8 cellular contexts compared by ENCODE assay signal in the genomic region with DNA sequence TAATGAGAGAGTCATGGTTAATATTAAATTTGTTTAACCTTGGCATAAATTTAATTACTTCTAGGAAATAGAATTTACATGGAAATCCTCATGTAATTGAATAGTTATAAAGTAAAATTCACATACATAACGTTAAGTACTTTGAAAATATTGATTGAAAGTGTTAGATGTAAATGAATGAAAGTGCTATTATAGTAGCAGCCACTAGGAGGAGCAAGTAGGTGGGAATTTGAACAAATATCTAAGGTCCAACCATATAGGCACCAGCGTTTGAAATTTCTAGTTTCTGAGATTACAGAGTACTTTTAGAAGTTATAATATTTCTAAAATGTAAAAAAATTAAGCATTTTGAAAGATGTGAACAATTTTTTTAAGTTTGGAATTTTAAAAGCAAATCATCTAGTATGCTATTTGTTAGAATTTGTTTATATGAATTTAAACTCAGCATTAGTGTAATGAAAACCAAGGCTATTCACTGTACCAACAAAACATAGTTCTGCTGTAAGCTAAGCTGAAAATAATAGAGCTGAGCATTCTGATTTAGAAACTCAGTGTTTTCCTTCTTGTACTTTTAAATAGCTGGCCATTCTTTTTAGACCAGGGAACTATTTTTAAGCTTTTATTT. TPM values are rescaled to one million over a fixed set of nuclear protein-coding genes. Genes with fewer than 3 reads are reported as not detected.
DNase-seq lines count a peak whose midpoint lies in the region; ATAC-seq and TF ChIP-seq lines count a peak whose summit lies in the region.

No MANE protein-coding gene starts in this region.

- H3K79me2 ChIP-seq in fibroblast of lung (ENCODE audit: control insufficient read depth, insufficient read depth, low read length) = peaks cover 51% of the 10 kb centered on the region

- no peak for DNase-seq in heart left ventricle
- DNase-seq in left cardiac atrium = no peak
- DNase-seq in NCI-H1105 treated with DMSO at 0.1 percent for 48 hours (lab: John Stamatoyannopoulos, UW) = peak; percentile 65
- peak; percentile 75 for DNase-seq in SKM-1 treated with dmso at 0.1 percent for 144 hours (lab: John Stamatoyannopoulos, UW; ENCODE audit: unreplicated experiment)
- peak; percentile 39 to 76 for DNase-seq in fibroblast of lung (ENCODE audit: low read depth in 2 of 2)
- DNase-seq in osteocyte (ENCODE audit: extremely low spot score, unreplicated experiment) = no peak
- DNase-seq in MG63 = no peak

- ATAC-seq in heart left ventricle = peak in 2 of 4 donors; percentile 45 to 49
- ATAC-seq in left cardiac atrium = no peak
- ATAC-seq in HG02623 (IDR thresholded peaks at IDR 0.05; ENCODE audit: unreplicated experiment) = peak; percentile 73

- no peaks in the 10 kb centered on the region for H3K9me3 ChIP-seq in heart left ventricle
- no peaks in the 10 kb centered on the region for H3K9me3 ChIP-seq in fibroblast of lung (ENCODE audit: control insufficient read depth, insufficient read depth, low read depth, low read length)
- H3K9me3 ChIP-seq in MG63 = no peaks in the 10 kb centered on the region

- no peak for TF ChIP-seq POLR2A in heart left ventricle (IDR thresholded peaks at IDR 0.05)

- H3K4me3 ChIP-seq in heart left ventricle (peak overlapping the region in 11 of 12 donors; percentile 16 to 58 (median 51)), fibroblast of lung (replicated peaks in 1 of 4; ENCODE audit: control extremely low read depth in 1 of 4, insufficient read depth in 1 of 4, low read depth in 3 of 4, low read length in 4 of 4) (peak overlapping the region in 3 of 4 experiments; percentile 2 to 8 (median 5)), MG63 (no peak overlapping the region)

- no peaks in the 10 kb centered on the region for H4K20me1 ChIP-seq in fibroblast of lung (ENCODE audit: control insufficient read depth, extremely low read depth, insufficient read depth, low read length)

- H3K4me1 ChIP-seq in heart left ventricle (peaks cover 0 to 68% (median 29%) of the 10 kb centered on the region in 12 donors), fibroblast of lung (ENCODE audit: control insufficient read depth, extremely low read depth, insufficient read depth, low read length) (peaks cover 2% of the 10 kb centered on the region)

- H3K27ac ChIP-seq in heart left ventricle = peak overlapping the region in 9 of 12 donors; percentile 11 to 78 (median 75)
- H3K27ac ChIP-seq in fibroblast of lung (ENCODE audit: insufficient read depth, low read length) = no peak overlapping the region

- H3K9me3 Mint-ChIP-seq in osteocyte (ENCODE audit: unreplicated experiment) = no peaks in the 10 kb centered on the region

- H3K27me3 ChIP-seq in heart left ventricle (no peaks in the 10 kb centered on the region), fibroblast of lung (ENCODE audit: control insufficient read depth, insufficient read depth, low read length) (no peaks in the 10 kb centered on the region), MG63 (no peaks in the 10 kb centered on the region)

- no peaks in the 10 kb centered on the region for H3K27me3 Mint-ChIP-seq in osteocyte (ENCODE audit: unreplicated experiment)

- H3K27ac Mint-ChIP-seq in osteocyte (ENCODE audit: unreplicated experiment) = peak overlapping the region; percentile 79

- WGBS in heart left ventricle, 4 donors = 0 to 2% (median 0%) methylated on average over 2 of the region's 2 CpGs

- H3K36me3 Mint-ChIP-seq in osteocyte (ENCODE audit: unreplicated experiment) = peaks cover 14% of the 10 kb centered on the region

- H3K9ac ChIP-seq in fibroblast of lung (ENCODE audit: insufficient read depth, low read length) = no peak overlapping the region

- TF ChIP-seq CTCF in heart left ventricle (IDR thresholded peaks at IDR 0.05) (peak; percentile 76 to 90 (median 86)), fibroblast of lung (conservative IDR thresholded peaks at IDR 0.05 in 1 of 2, IDR thresholded peaks at IDR 0.05 in 1 of 2; ENCODE audit: low read depth in 1 of 2, low read length in 2 of 2) (peak; percentile 62 to 79), osteocyte (IDR thresholded peaks at IDR 0.05) (peak; percentile 79)

- intact Hi-C loops in heart left ventricle (cut with DNase I) = loop anchor here in 7 of 10 donors (5.0 to 10.0 kb wide), 7 partner anchors 152 to 1112 kb away; no protein-coding TSS in a partner anchor
- intact Hi-C loops in left cardiac atrium (cut with DNase I) = loop anchor here in 1 of 2 donors (5.0 to 10.0 kb wide), 4 partner anchors 782 to 1114 kb away; no protein-coding TSS in a partner anchor

- no peak overlapping the region for H2AFZ ChIP-seq in fibroblast of lung (ENCODE audit: low read length)

- no peaks in the 10 kb centered on the region for H3K36me3 ChIP-seq in heart left ventricle
- H3K36me3 ChIP-seq in fibroblast of lung (ENCODE audit: control insufficient read depth, insufficient read depth, low read length) = peaks cover 2% of the 10 kb centered on the region
- no peaks in the 10 kb centered on the region for H3K36me3 ChIP-seq in MG63

- H3K4me3 Mint-ChIP-seq in osteocyte (ENCODE audit: unreplicated experiment) = peak overlapping the region; percentile 82

- peak overlapping the region; percentile 78 for H3K4me2 ChIP-seq in fibroblast of lung (ENCODE audit: extremely low read depth, insufficient read depth, low read length)

- peaks cover 64% of the 10 kb centered on the region for H3K4me1 Mint-ChIP-seq in osteocyte (ENCODE audit: unreplicated experiment)

RNA-seq across cellular contexts. Expression of a gene that starts 3.3 kb away (rescaled TPM):
- total RNA-seq in heart left ventricle = 10 to 100 TPM; 22.5 to 67.0 (median 54.5) TPM
- polyA plus RNA-seq in heart left ventricle = 10 to 100 TPM; 14.6 to 39.4 TPM
- 10 to 100 TPM; 26.4 to 48.6 TPM for total RNA-seq in left cardiac atrium
- under 0.01 and 1.3 TPM in 2 replicates for total RNA-seq in fibroblast of lung
- polyA plus RNA-seq in fibroblast of lung = 4.3 and 46.2 TPM in 2 replicates
- polyA plus RNA-seq in fibroblast of lung (2012) = 2.7 and 27.5 TPM in 2 replicates
- 0.11 and 3.6 TPM in 2 replicates for polyA minus RNA-seq in fibroblast of lung (ENCODE audit: low replicate concordance)
- total RNA-seq in osteocyte = 30.0 and 32.1 TPM in 2 replicates
- not detected in 2 replicates for total RNA-seq in MG63 (2014; rRNA removed; shearing (Covaris generic); ENCODE audit: low replicate concordance)

Comparison
In these comparisons a context has a peak if more than half of its experiments do, and no peak if none do; other contexts are left out.
1. DNase-seq: peak in NCI-H1105 treated with DMSO at 0.1 percent for 48 hours (single experiment), SKM-1 treated with dmso at 0.1 percent for 144 hours (single experiment) and fibroblast of lung (2 of 2); none in heart left ventricle (0 of 5), left cardiac atrium (single experiment), osteocyte (single experiment) and MG63 (single experiment).
2. RNA of a gene that starts 3.3 kb away (total RNA-seq): 22.5 to 67.0 TPM in heart left ventricle, 26.4 to 48.6 TPM in left cardiac atrium and 30.0 to 32.1 TPM in osteocyte; under 0.01 to 1.3 TPM in fibroblast of lung and not detected in MG63; every median in the first group is over 10 times any median in the second.
3. Peak in every context shown above with its lines, with median percentiles within 50 percentile points of each other: CTCF ChIP-seq.